32 cellular contexts compared by ENCODE assay signal in the genomic region with DNA sequence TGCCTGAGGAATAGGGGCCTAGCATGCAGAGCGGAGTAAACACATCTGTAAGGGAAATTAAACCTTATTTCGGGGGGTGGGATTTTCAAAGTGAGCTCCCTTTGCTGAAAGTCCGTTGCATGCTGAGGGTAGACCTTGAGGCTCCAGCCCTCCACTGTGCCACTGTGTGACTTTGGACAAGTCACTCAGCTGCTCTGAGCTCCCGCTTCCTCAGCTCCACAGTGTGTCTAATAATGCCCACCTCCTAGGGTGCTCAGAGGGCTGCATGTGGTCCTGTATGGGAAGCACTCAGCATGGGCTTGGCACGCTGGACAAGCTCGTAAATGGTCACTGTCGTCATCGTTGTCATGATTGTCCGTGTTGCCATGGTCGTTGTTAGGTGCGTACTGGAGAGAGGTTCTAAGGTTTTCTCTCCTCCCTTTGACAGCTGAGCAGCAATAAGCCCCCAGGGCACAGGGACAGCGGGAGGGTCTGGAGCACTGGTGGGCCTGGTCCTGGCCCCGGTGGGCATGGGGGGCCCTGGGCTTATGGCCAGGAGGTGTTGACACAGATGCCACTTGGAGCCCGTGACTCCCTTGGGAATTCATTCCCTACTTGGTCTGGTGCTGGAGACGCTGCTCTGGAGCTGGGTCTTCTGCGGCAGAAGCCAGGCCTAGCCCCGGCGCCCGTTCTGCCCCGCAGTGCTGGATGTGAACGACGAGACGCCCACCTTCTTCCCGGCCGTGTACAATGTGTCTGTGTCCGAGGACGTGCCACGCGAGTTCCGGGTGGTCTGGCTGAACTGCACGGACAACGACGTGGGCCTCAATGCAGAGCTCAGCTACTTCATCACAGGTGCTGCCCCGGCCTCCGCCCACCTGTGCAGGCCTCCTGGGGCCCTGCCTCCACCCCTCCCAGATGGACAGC. TPM values are rescaled to one million over a fixed set of nuclear protein-coding genes. Genes with fewer than 3 reads are reported as not detected.
"Had no signal": no experiment of that assay in that cellular context is flagged by ENCODE, and none has a peak within 500 bp of the region (broad histone marks: within the 10 kb centered on the region; RNA-seq: fewer than 3 reads in every experiment).

No MANE protein-coding gene starts in this region.

- H3K27ac ChIP-seq: ascending aorta, coronary artery, dorsolateral prefrontal cortex, gastroesophageal sphincter, pancreas, psoas muscle, thyroid gland, upper lobe of left lung, vagina had no signal

- ATAC-seq: activated T-cell treated with anti-CD3 and anti-CD28 coated beads, Interleukin-2, amount 50 U/mL, for 72 hours; gastroesophageal sphincter; left cardiac atrium; left ventricle myocardium superior; mucosa of descending colon; pancreas; psoas muscle; stimulated activated memory B cell treated with anti-CD40 and anti-IgM and Interleukin-4, amounts not matched to agents 10 μg/mL and 1 μg/mL and 100 μg/mL, for 72 hours; stimulated activated naive CD8-positive, alpha-beta T cell treated with anti-CD3 and anti-CD28 coated beads, Interleukin-15, amount 100 ng/mL, for 72 hours had no signal

- H3K4me2 ChIP-seq: smooth muscle cell had no signal

- H3K9me3 ChIP-seq: ascending aorta, gastroesophageal sphincter, mucosa of descending colon, pancreas, psoas muscle, thyroid gland, upper lobe of left lung, vagina had no signal

- FAIRE-seq: endothelial cell of umbilical vein, pancreas had no signal

- H3K4me1 ChIP-seq: ascending aorta, pancreas, psoas muscle, thyroid gland had no signal

- H3K27me3 ChIP-seq: ascending aorta, dorsolateral prefrontal cortex, gastroesophageal sphincter, pancreas, thyroid gland, upper lobe of left lung, vagina had no signal

- H3K4me3 ChIP-seq: ascending aorta, coronary artery, dorsolateral prefrontal cortex, gastroesophageal sphincter, mucosa of descending colon, pancreas, psoas muscle, smooth muscle cell, thyroid gland, upper lobe of left lung, vagina had no signal

- H3K36me3 ChIP-seq: ascending aorta, gastroesophageal sphincter, pancreas, thyroid gland, upper lobe of left lung, vagina had no signal

- DNase-seq: activated CD4-positive, alpha-beta T cell treated with anti-CD3 and anti-CD28 coated beads for 4 hours; activated CD4-positive, alpha-beta T cell treated with anti-CD3 and anti-CD28 coated beads, Interleukin-2, amount 50 U/mL, for 4 hours; activated effector memory CD4-positive, alpha-beta T cell treated with Interleukin-2 at 50 U/mL for 16 hours; activated naive CD4-positive, alpha-beta T cell treated with Interleukin-2 at 50 U/mL for 16 hours; activated naive CD8-positive, alpha-beta T cell treated with anti-CD3 and anti-CD28 coated beads, Interleukin-2, amount 10 ng/mL, durations not matched to agents 7 days and 5 days; activated T-cell treated with anti-CD3 and anti-CD28 coated beads for 4 hours; activated T-cell treated with anti-CD3 and anti-CD28 coated beads, Interleukin-2, amount 50 U/mL, for 72 hours; dorsolateral prefrontal cortex; hippocampal formation; left cardiac atrium; left ventricle myocardium superior; mucosa of descending colon; pancreas; psoas muscle; stimulated activated CD4-positive, alpha-beta T cell treated with anti-CD3 and anti-CD28 coated beads, Interleukin-1b, Interleukin-23, amount 100 ng/mL, for 48 hours; stimulated activated CD4-positive, alpha-beta T cell treated with anti-CD3 and anti-CD28 coated beads, Interleukin-4, amount 100 ng/mL, for 4 hours; stimulated activated CD8-positive, alpha-beta memory T cell treated with anti-CD3 and anti-CD28 coated beads, Interleukin-4, amount 100 ng/mL, for 48 hours; stimulated activated naive CD8-positive, alpha-beta T cell treated with anti-CD3 and anti-CD28 coated beads, Interleukin-15, amount 100 ng/mL, for 72 hours; substantia nigra; thyroid gland had no signal

RNA-seq across cellular contexts. Expression of a gene that starts 13.1 kb away (rescaled TPM):
- total RNA-seq: ascending aorta, cardiac septum, endothelial cell of umbilical vein, fibroblast of villous mesenchyme, lung microvascular endothelial cell, psoas muscle, thyroid gland had no signal
- polyA plus RNA-seq: endothelial cell of umbilical vein, keratinocyte, smooth muscle cell had no signal
